ENCODE assay signal across 24 cellular contexts in the genomic region with DNA sequence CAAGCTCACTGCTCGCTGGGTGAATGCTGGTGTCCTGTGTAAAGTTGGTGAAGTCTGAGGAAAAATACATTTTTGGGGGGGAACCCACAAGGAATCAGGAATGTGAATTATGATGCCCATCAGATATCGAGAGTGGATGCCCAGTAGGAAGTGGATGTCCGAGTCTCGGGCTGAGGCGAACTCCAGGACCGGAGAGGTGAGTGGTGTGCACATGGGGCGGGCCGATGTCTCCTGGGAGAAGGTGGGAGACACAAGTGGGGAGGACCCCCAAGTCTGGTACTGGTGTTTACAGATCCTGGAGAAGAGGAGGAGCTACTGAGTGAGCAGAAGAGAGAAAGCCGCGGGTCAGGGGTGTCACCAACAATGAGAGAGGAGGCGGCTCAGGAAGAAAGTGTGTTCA. TPM values are rescaled to one million over a fixed set of nuclear protein-coding genes. Genes with fewer than 3 reads are reported as not detected.
DNase-seq lines count a peak whose midpoint lies in the region; ATAC-seq, FAIRE-seq and TF ChIP-seq lines count a peak whose summit lies in the region.
"Had no signal": no experiment of that assay in that cellular context is flagged by ENCODE, and none has a peak within 500 bp of the region (broad histone marks: within the 10 kb centered on the region; RNA-seq: fewer than 3 reads in every experiment).

No MANE protein-coding gene starts in this region.

- H3K36me3 Mint-ChIP-seq in activated naive CD4-positive, alpha-beta T cell treated with anti-CD3 and anti-CD28 coated beads, Interleukin-2, amount 50 U/mL, for 24 hours = no peaks in the 10 kb centered on the region
- no peaks in the 10 kb centered on the region for H3K36me3 Mint-ChIP-seq in activated naive CD4-positive, alpha-beta T cell treated with anti-CD3 and anti-CD28 coated beads, Interleukin-2, amount 50 U/mL, for 72 hours
- H3K36me3 Mint-ChIP-seq in astrocyte (ENCODE audit: low read depth, unreplicated experiment) = no peaks in the 10 kb centered on the region
- H3K36me3 Mint-ChIP-seq in progenitor cell of endocrine pancreas (ENCODE audit: insufficient read depth) = no peaks in the 10 kb centered on the region
- H3K36me3 Mint-ChIP-seq: CD4-positive, alpha-beta memory T cell had no signal

- H2BK5ac ChIP-seq in H1 (ENCODE audit: low read depth, low read length) = no peak overlapping the region

- peaks cover 26% of the 10 kb centered on the region for H3K4me1 Mint-ChIP-seq in activated naive CD4-positive, alpha-beta T cell treated with anti-CD3 and anti-CD28 coated beads, Interleukin-2, amount 50 U/mL, for 24 hours
- H3K4me1 Mint-ChIP-seq in astrocyte (ENCODE audit: low read depth, unreplicated experiment) (peaks cover 4% of the 10 kb centered on the region), progenitor cell of endocrine pancreas (ENCODE audit: low read depth) (no peaks in the 10 kb centered on the region)

- intact Hi-C loops in upper lobe of right lung (cut with DNase I) = no loop called here

- H3K9me3 ChIP-seq in astrocyte (ENCODE audit: insufficient read depth, low read depth, low read length) = no peaks in the 10 kb centered on the region
- H3K9me3 ChIP-seq in H1 (ENCODE audit: insufficient read depth in 2 of 2, low read depth in 1 of 2, low read length in 1 of 2) = no peaks in the 10 kb centered on the region
- no peaks in the 10 kb centered on the region for H3K9me3 ChIP-seq in upper lobe of right lung

- H3K9ac ChIP-seq in astrocyte (ENCODE audit: low read length) = no peak overlapping the region
- no peak overlapping the region for H3K9ac ChIP-seq in H1 (replicated peaks in 1 of 4; ENCODE audit: extremely low read depth in 1 of 4, low read depth in 3 of 4, low read length in 3 of 4)

- no peak overlapping the region for H4K5ac ChIP-seq in H1 (ENCODE audit: insufficient read length, low read depth, low read length)

- DNase-seq in activated naive CD4-positive, alpha-beta T cell treated with anti-CD3 and anti-CD28 coated beads, Interleukin-2, amount 50 U/mL, for 72 hours (ENCODE audit: low spot score in 2 of 2) = no peak
- no peak for DNase-seq in astrocyte (ENCODE audit: low read depth)
- no peak for DNase-seq in H1 (ENCODE audit: low read depth in 1 of 2, low spot score in 2 of 2)
- peak; percentile 28 for DNase-seq in upper lobe of right lung
- no peak for DNase-seq in progenitor cell of endocrine pancreas (ENCODE audit: low spot score, unreplicated experiment)
- DNase-seq in NK-92 (lab: John Stamatoyannopoulos, UW; ENCODE audit: unreplicated experiment) = no peak
- DNase-seq: C1 segment of cervical spinal cord; CD4-positive, alpha-beta memory T cell; COR-L47; H9; NCI-H1048; NCI-H1417; NCI-H1694; NCI-H2029 treated with DMSO at 0.1 percent for 48 hours; NCI-H446 treated with DMSO at 0.1 percent for 48 hours; NCI-H526; NCI-H82; PC-9; Right ventricle myocardium superior had no signal

- peaks cover 1% of the 10 kb centered on the region for H3K27me3 Mint-ChIP-seq in activated naive CD4-positive, alpha-beta T cell treated with anti-CD3 and anti-CD28 coated beads, Interleukin-2, amount 50 U/mL, for 24 hours
- H3K27me3 Mint-ChIP-seq in astrocyte (ENCODE audit: low read depth, unreplicated experiment) (peaks cover 45% of the 10 kb centered on the region), progenitor cell of endocrine pancreas (peaks cover 45% of the 10 kb centered on the region)

- H3K56ac ChIP-seq in H1 (replicated peaks; ENCODE audit: insufficient read length, low read depth, low read length) = no peak overlapping the region

- no peak overlapping the region for H4K91ac ChIP-seq in H1 (replicated peaks; ENCODE audit: insufficient read length, low read length)

- no peak overlapping the region for H3K23ac ChIP-seq in H1 (ENCODE audit: insufficient read length)

- no peak overlapping the region for H2BK15ac ChIP-seq in H1 (ENCODE audit: low read length)

- peaks cover 4% of the 10 kb centered on the region; the same call in 1 of the 2 replicates for H3K23me2 ChIP-seq in H1 (ENCODE audit: low read depth, low read length)

- no peaks in the 10 kb centered on the region for H3K4me1 ChIP-seq in astrocyte (ENCODE audit: insufficient read depth, low read length)
- H3K4me1 ChIP-seq in H1 (replicated peaks in 1 of 4; ENCODE audit: control insufficient read depth in 3 of 4, insufficient read depth in 4 of 4, low read length in 3 of 4) = peaks cover 0 to 4% (median 0%) of the 10 kb centered on the region in 4 experiments; a peak in 2 of 7 replicates
- peaks cover 10% of the 10 kb centered on the region for H3K4me1 ChIP-seq in upper lobe of right lung

- TF ChIP-seq CTCF in astrocyte (IDR thresholded peaks at IDR 0.05; ENCODE audit: insufficient read depth, low read depth, low read length) (no peak), H1 (IDR thresholded peaks at IDR 0.05; ENCODE audit: control extremely low read depth in 1 of 3, insufficient read depth in 1 of 3, low read depth in 1 of 3, low read length in 3 of 3) (no peak), upper lobe of right lung (IDR thresholded peaks at IDR 0.05) (no peak), progenitor cell of endocrine pancreas (IDR thresholded peaks at IDR 0.05; ENCODE audit: unreplicated experiment) (no peak)

- H3K27me3 ChIP-seq in astrocyte (ENCODE audit: insufficient read depth, low read length) (peaks cover 13% of the 10 kb centered on the region), H1 (replicated peaks in 1 of 4; ENCODE audit: control insufficient read depth in 3 of 4, extremely low read depth in 1 of 4, insufficient read depth in 3 of 4, low read length in 3 of 4) (no peaks in the 10 kb centered on the region), upper lobe of right lung (no peaks in the 10 kb centered on the region)

- no peak overlapping the region for H3K14ac ChIP-seq in H1 (ENCODE audit: insufficient read length)

- H3K36me3 ChIP-seq in astrocyte (ENCODE audit: insufficient read depth, low read length) (no peaks in the 10 kb centered on the region), H1 (ENCODE audit: control insufficient read depth in 2 of 4, insufficient read depth in 4 of 4, low read length in 3 of 4) (no peaks in the 10 kb centered on the region), upper lobe of right lung (no peaks in the 10 kb centered on the region)

- H3K4ac ChIP-seq in H1 (replicated peaks; ENCODE audit: insufficient read length, low read depth, low read length) = no peak overlapping the region

- H2BK20ac ChIP-seq in H1 (ENCODE audit: low read length) = no peak overlapping the region

- H3K79me2 ChIP-seq in astrocyte (ENCODE audit: insufficient read depth, low read length) (no peaks in the 10 kb centered on the region), H1 (ENCODE audit: control insufficient read depth in 1 of 2, insufficient read depth in 2 of 2, low read length in 2 of 2) (no peaks in the 10 kb centered on the region)

- no peak for FAIRE-seq in astrocyte (lab: Jason Lieb, UNC)
- FAIRE-seq in H1 (lab: Jason Lieb, UNC) = no peak
- FAIRE-seq: G401.6 had no signal

- POLR2A ChIA-PET in H1 (lab: Charles Lee; ENCODE audit: partially characterized antibody) = no interaction called here

- TF ChIP-seq POLR2A in H1 (IDR thresholded peaks at IDR 0.05; ENCODE audit: control extremely low read depth in 1 of 2, low read depth in 2 of 2, low read length in 2 of 2) = no peak

- CTCF ChIA-PET in H1 (lab: Charles Lee; ENCODE audit: partially characterized antibody) = interaction anchor here (0.6 to 2.0 kb wide), 4 partner anchors 11 to 511 kb away, joined by 3 to 15 read pairs (median 3); no protein-coding TSS in a partner anchor

- TF ChIP-seq RAD21 in H1 (IDR thresholded peaks at IDR 0.05 in 1 of 2, conservative IDR thresholded peaks at IDR 0.05 in 1 of 2; ENCODE audit: low read depth in 2 of 2, low read length in 2 of 2) = no peak

- no peak overlapping the region for H2BK120ac ChIP-seq in H1 (replicated peaks; ENCODE audit: low read depth, low read length)

- no peaks in the 10 kb centered on the region for H3K9me3 Mint-ChIP-seq in activated naive CD4-positive, alpha-beta T cell treated with anti-CD3 and anti-CD28 coated beads, Interleukin-2, amount 50 U/mL, for 24 hours
- H3K9me3 Mint-ChIP-seq in activated naive CD4-positive, alpha-beta T cell treated with anti-CD3 and anti-CD28 coated beads, Interleukin-2, amount 50 U/mL, for 72 hours = no peaks in the 10 kb centered on the region
- H3K9me3 Mint-ChIP-seq in astrocyte (ENCODE audit: unreplicated experiment) = peaks cover 10% of the 10 kb centered on the region
- no peaks in the 10 kb centered on the region for H3K9me3 Mint-ChIP-seq in progenitor cell of endocrine pancreas (ENCODE audit: low read depth)
- H3K9me3 Mint-ChIP-seq: CD4-positive, alpha-beta memory T cell had no signal

- ATAC-seq in activated naive CD4-positive, alpha-beta T cell treated with anti-CD3 and anti-CD28 coated beads, Interleukin-2, amount 50 U/mL, for 72 hours = no peak
- ATAC-seq in upper lobe of right lung = no peak

- peak overlapping the region; percentile 53 for H3K27ac Mint-ChIP-seq in activated naive CD4-positive, alpha-beta T cell treated with anti-CD3 and anti-CD28 coated beads, Interleukin-2, amount 50 U/mL, for 24 hours
- H3K27ac Mint-ChIP-seq in activated naive CD4-positive, alpha-beta T cell treated with anti-CD3 and anti-CD28 coated beads, Interleukin-2, amount 50 U/mL, for 72 hours = no peak overlapping the region
- H3K27ac Mint-ChIP-seq in astrocyte (ENCODE audit: unreplicated experiment) = no peak overlapping the region
- no peak overlapping the region for H3K27ac Mint-ChIP-seq in progenitor cell of endocrine pancreas
- H3K27ac Mint-ChIP-seq: CD4-positive, alpha-beta memory T cell had no signal

- H3K79me1 ChIP-seq in H1 (ENCODE audit: low read depth, low read length) = no peaks in the 10 kb centered on the region

- no peak overlapping the region for H3K4me3 ChIP-seq in astrocyte (ENCODE audit: insufficient read depth, low read depth, low read length)
- H3K4me3 ChIP-seq in H1 (ENCODE audit: extremely low read depth in 1 of 4, insufficient read depth in 2 of 4, low read depth in 3 of 4, low read length in 4 of 4) = no peak overlapping the region
- no peak overlapping the region for H3K4me3 ChIP-seq in upper lobe of right lung
- H3K4me3 ChIP-seq: PC-9 had no signal

- TF ChIP-seq EP300 in H1 (IDR thresholded peaks at IDR 0.05; ENCODE audit: borderline replicate concordance in 1 of 2, low read depth in 2 of 2, low read length in 2 of 2) = no peak

- H2AFZ ChIP-seq in astrocyte (ENCODE audit: low read depth, low read length) (no peak overlapping the region), H1 (ENCODE audit: low read length) (no peak overlapping the region)
- H2AFZ ChIP-seq: PC-9 had no signal

- H3K18ac ChIP-seq in H1 (ENCODE audit: extremely low read depth, low read length) = no peak overlapping the region

- 89% methylated on average over 11 of the region's 11 CpGs; no CpG with 5 or more reads in 1 of the 2 experiments for WGBS in H1 (ENCODE audit: extremely low coverage in 1 of 2, insufficient coverage in 1 of 2, insufficient read length in 1 of 2, insufficient replicate concordance in 2 of 2, low coverage in 1 of 2, low lambda C conversion rate in 2 of 2, missing lambda C conversion rate in 1 of 2), 2 experiments

- no peak overlapping the region for H3K4me3 Mint-ChIP-seq in activated naive CD4-positive, alpha-beta T cell treated with anti-CD3 and anti-CD28 coated beads, Interleukin-2, amount 50 U/mL, for 24 hours
- H3K4me3 Mint-ChIP-seq in astrocyte (ENCODE audit: unreplicated experiment) (peak overlapping the region; percentile 54), progenitor cell of endocrine pancreas (ENCODE audit: low read depth) (no peak overlapping the region)
- H3K4me3 Mint-ChIP-seq: H9 had no signal

- H4K20me1 ChIP-seq in astrocyte (ENCODE audit: insufficient read depth, low read length) = no peaks in the 10 kb centered on the region
- peaks cover 0 to 2% of the 10 kb centered on the region in 2 experiments for H4K20me1 ChIP-seq in H1 (replicated peaks in 1 of 2; ENCODE audit: control insufficient read depth in 1 of 2, insufficient read depth in 2 of 2, low read length in 2 of 2)

- no peak overlapping the region for H2AK5ac ChIP-seq in H1 (ENCODE audit: low read depth, low read length)

- H3K27ac ChIP-seq in astrocyte (ENCODE audit: low read depth, low read length) (no peak overlapping the region), H1 (ENCODE audit: low read depth, low read length) (no peak overlapping the region), upper lobe of right lung (no peak overlapping the region)
- H3K27ac ChIP-seq: PC-9 had no signal

- peak overlapping the region; percentile 58; the same call in 1 of the 2 replicates for H4K8ac ChIP-seq in H1 (ENCODE audit: extremely low read depth, insufficient read depth, low read length)

- no peak overlapping the region for H2BK12ac ChIP-seq in H1 (ENCODE audit: low read depth, low read length)

- H3K4me2 ChIP-seq in astrocyte (ENCODE audit: low read length) (no peak overlapping the region), H1 (ENCODE audit: insufficient read depth in 1 of 2, low read depth in 2 of 2, low read length in 2 of 2) (no peak overlapping the region)
- H3K4me2 ChIP-seq: PC-9 had no signal

RNA-seq across cellular contexts. Expression of gene APOBEC3A, which starts 19.2 kb away (rescaled TPM):
- total RNA-seq in activated naive CD4-positive, alpha-beta T cell treated with anti-CD3 and anti-CD28 coated beads, Interleukin-2, amount 50 U/mL, for 72 hours = not detected
- total RNA-seq in astrocyte (not detected in 2 replicates), upper lobe of right lung (9.0 TPM), progenitor cell of endocrine pancreas (not detected in 2 replicates)
- total RNA-seq in H1 (2021; fragmentation: NEBNext Ultra II Directional; extraction: Animal tissue kit (Norgen Biotek cat#: 25700)) = not detected in 2 replicates
- polyA plus RNA-seq in H1 (2011; rRNA removed) = not detected in 2 replicates
- not detected for polyA plus RNA-seq in H1 (2011; cell fraction: cytosol; rRNA removed)
- not detected for polyA plus RNA-seq in H1 (2011; cell fraction: nucleus; rRNA removed)
- not detected in 4 replicates for polyA plus RNA-seq in H1 (2012, experiment 1 of 2)
- polyA plus RNA-seq in H1 (2012, experiment 2 of 2) = not detected
- 0.04 TPM for polyA plus RNA-seq in H1 (2013, experiment 1 of 2)
- not detected for polyA plus RNA-seq in H1 (2013, experiment 2 of 2)
- polyA minus RNA-seq in H1 (2011; rRNA and poly(A)+ RNA removed) = not detected in 2 replicates
- polyA minus RNA-seq in H1 (2011; cell fraction: cytosol; rRNA and poly(A)+ RNA removed) = not detected
- not detected for polyA minus RNA-seq in H1 (2011; cell fraction: nucleus; rRNA and poly(A)+ RNA removed)
- total RNA-seq: A673; CD4-positive, alpha-beta memory T cell; H9; HT-29; PC-9; RPMI7951 had no signal
- polyA plus RNA-seq: CD4-positive, alpha-beta memory T cell had no signal

RNA-seq across cellular contexts. Expression of gene APOBEC3B, which starts 43.9 kb away (rescaled TPM):
- total RNA-seq in activated naive CD4-positive, alpha-beta T cell treated with anti-CD3 and anti-CD28 coated beads, Interleukin-2, amount 50 U/mL, for 72 hours = 1 to 10 TPM; 6.4 to 9.6 TPM
- 3.0 and 4.0 TPM in 2 replicates for total RNA-seq in astrocyte
- total RNA-seq in H1 (2021; fragmentation: NEBNext Ultra II Directional; extraction: Animal tissue kit (Norgen Biotek cat#: 25700)) = 14.2 and 16.3 TPM in 2 replicates
- 43.3 and 74.9 TPM in 2 replicates for polyA plus RNA-seq in H1 (2011; rRNA removed)
- polyA plus RNA-seq in H1 (2011; cell fraction: cytosol; rRNA removed) = 40.4 TPM
- 33.2 TPM for polyA plus RNA-seq in H1 (2011; cell fraction: nucleus; rRNA removed)
- 32.7 to 53.6 TPM (median 44.2 TPM) in 4 replicates for polyA plus RNA-seq in H1 (2012, experiment 1 of 2)
- polyA plus RNA-seq in H1 (2012, experiment 2 of 2) = 38.3 TPM
- polyA plus RNA-seq in H1 (2013, experiment 1 of 2) = 10.0 TPM
- polyA plus RNA-seq in H1 (2013, experiment 2 of 2) = 10.3 TPM
- polyA minus RNA-seq in H1 (2011; rRNA and poly(A)+ RNA removed) = 28.2 and 43.0 TPM in 2 replicates
- polyA minus RNA-seq in H1 (2011; cell fraction: cytosol; rRNA and poly(A)+ RNA removed) = 13.7 TPM
- polyA minus RNA-seq in H1 (2011; cell fraction: nucleus; rRNA and poly(A)+ RNA removed) = 8.5 TPM
- 0.52 TPM for total RNA-seq in upper lobe of right lung
- 10.1 and 12.6 TPM in 2 replicates for total RNA-seq in progenitor cell of endocrine pancreas
